ENCODE assay signal across 26 cellular contexts in genomic region chr17:11787074-11787473, GRCh38.
"Had no signal": no experiment of that assay in that cellular context is flagged by ENCODE, and none has a peak within 500 bp of the region (broad histone marks: within the 10 kb centered on the region; RNA-seq: fewer than 3 reads in every experiment).

No MANE protein-coding gene starts in this region.

- H3K9me2 ChIP-seq: SK-N-SH had no signal

- H3K4me1 ChIP-seq: SJSA1 had no signal

- ATAC-seq: activated T-cell treated with anti-CD3 and anti-CD28 coated beads, Interleukin-2, amount 50 U/mL, for 4 hours; Panc1 had no signal

- H3K36me3 ChIP-seq: brain microvascular endothelial cell, SJSA1 had no signal

- FAIRE-seq: colon, TTC549 had no signal

- H3K27ac ChIP-seq: brain microvascular endothelial cell, SJSA1 had no signal

- DNase-seq: activated CD4-positive, alpha-beta memory T cell treated with anti-CD3 and anti-CD28 coated beads for 36 hours; activated CD4-positive, alpha-beta T cell treated with anti-CD3 and anti-CD28 coated beads, Interleukin-2, amount 50 U/mL, for 1 hour; activated CD8-positive, alpha-beta memory T cell treated with anti-CD3 and anti-CD28 coated beads, Interleukin-2, amount 50 U/mL, for 4 hours; activated effector memory CD4-positive, alpha-beta T cell treated with anti-CD3 and anti-CD28 coated beads, Interleukin-2, amount 50 U/mL, for 16 hours; activated naive CD4-positive, alpha-beta T cell; activated naive CD4-positive, alpha-beta T cell treated with anti-CD3 and anti-CD28 coated beads, Interleukin-2, amount 50 U/mL, for 16 hours; activated naive CD8-positive, alpha-beta T cell treated with anti-CD3 and anti-CD28 coated beads for 36 hours; activated T-cell treated with anti-CD3 and anti-CD28 coated beads for 4 hours; activated T-cell treated with anti-CD3 and anti-CD28 coated beads, Interleukin-2, amount 50 U/mL, for 4 hours; amniotic stem cell; aorta; brain microvascular endothelial cell; central memory CD4-positive, alpha-beta T cell; NCI-H1092; NCI-H1436 treated with DMSO at 0.1 percent for 48 hours; NCI-H1694 treated with DMSO at 0.1 percent for 48 hours; NCI-H2029; NCI-H510A; NCI-H526; NCI-H748 treated with DMSO at 0.1 percent for 48 hours; SHP77 treated with DMSO at 0.1 percent for 48 hours; SK-N-SH had no signal

- H3K4me2 ChIP-seq: SK-N-SH had no signal

- H3K4me3 ChIP-seq: SJSA1 had no signal

- H3K9me3 ChIP-seq: SJSA1, SK-N-SH had no signal
